In genomic region chr10:119246862-119247549, GRCh38 we compare ENCODE assay signal across 9 cellular contexts. TPM values are rescaled to one million over a fixed set of nuclear protein-coding genes. Genes with fewer than 3 reads are reported as not detected.
DNase-seq lines count a peak whose midpoint lies in the region; ATAC-seq and TF ChIP-seq lines count a peak whose summit lies in the region.
"Had no signal": no experiment of that assay in that cellular context is flagged by ENCODE, and none has a peak within 500 bp of the region (broad histone marks: within the 10 kb centered on the region; RNA-seq: fewer than 3 reads in every experiment).

No MANE protein-coding gene starts in this region.

- peak; percentile 72 for DNase-seq in NCI-H2171 treated with DMSO at 0.1 percent for 48 hours (lab: John Stamatoyannopoulos, UW)
- DNase-seq in lung microvascular endothelial cell (ENCODE audit: low read depth in 2 of 2) = peak; percentile 78 to 85
- peak; percentile 42 to 65 for DNase-seq in tibial nerve (ENCODE audit: low spot score in 2 of 2)
- no peak for DNase-seq in stimulated activated CD4-positive, alpha-beta T cell treated with anti-CD3 and anti-CD28 coated beads, Interleukin-1b, Interleukin-23, amount 100 ng/mL, for 48 hours
- DNase-seq in activated CD4-positive, CD25-positive, alpha-beta regulatory T cell (lab: John Stamatoyannopoulos, UW) = no peak
- DNase-seq: activated CD4-positive, alpha-beta T cell treated with anti-CD3 and anti-CD28 coated beads for 36 hours; NCI-H774 had no signal

- H3K4me1 ChIP-seq in duodenal mucosa (ENCODE audit: control insufficient read depth in 1 of 2, insufficient read depth in 2 of 2, low read length in 2 of 2) (peaks cover 14 to 17% of the 10 kb centered on the region in 2 donors), tibial nerve (peaks cover 0 to 66% (median 28%) of the 10 kb centered on the region in 4 donors)

- H3K4me3 ChIP-seq in duodenal mucosa (ENCODE audit: low read depth in 1 of 2, low read length in 2 of 2) (no peak overlapping the region), tibial nerve (no peak overlapping the region)

- TF ChIP-seq POLR2A in tibial nerve (IDR thresholded peaks at IDR 0.05) = no peak

- no peaks in the 10 kb centered on the region for H3K36me3 ChIP-seq in duodenal mucosa (ENCODE audit: control insufficient read depth in 1 of 2, insufficient read depth in 2 of 2, low read length in 2 of 2)
- no peaks in the 10 kb centered on the region for H3K36me3 ChIP-seq in tibial nerve

- 46 to 63% methylated on average over 16 of the region's 16 CpGs for WGBS in tibial nerve, 2 donors

- no peak overlapping the region for H3K9ac ChIP-seq in duodenal mucosa (ENCODE audit: low read depth in 1 of 2, low read length in 2 of 2)

- ATAC-seq in HG03521 (IDR thresholded peaks at IDR 0.05; ENCODE audit: unreplicated experiment) = no peak
- ATAC-seq: activated CD4-positive, alpha-beta T cell treated with anti-CD3 and anti-CD28 coated beads for 36 hours had no signal

- no peaks in the 10 kb centered on the region for H3K9me3 ChIP-seq in duodenal mucosa (ENCODE audit: control insufficient read depth in 1 of 2, low read length in 2 of 2)
- no peaks in the 10 kb centered on the region for H3K9me3 ChIP-seq in tibial nerve

- peak; percentile 19 to 75 for TF ChIP-seq EP300 in tibial nerve (IDR thresholded peaks at IDR 0.05)

- H3K27ac ChIP-seq in duodenal mucosa (ENCODE audit: low read depth, low read length) (peak overlapping the region; percentile 44), tibial nerve (peak overlapping the region; percentile 1 to 83 (median 64))

- TF ChIP-seq CTCF in tibial nerve (IDR thresholded peaks at IDR 0.05) = no peak

- H3K27me3 ChIP-seq in duodenal mucosa (ENCODE audit: control insufficient read depth in 1 of 2, insufficient read depth in 2 of 2, low read length in 2 of 2) = no peaks in the 10 kb centered on the region
- H3K27me3 ChIP-seq in tibial nerve = no peaks in the 10 kb centered on the region

RNA-seq across cellular contexts. Expression of gene GRK5, which starts 39.6 kb away (rescaled TPM):
- total RNA-seq in lung microvascular endothelial cell (27.2 and 33.7 TPM in 2 replicates), tibial nerve (10 to 100 TPM; 43.5 to 61.7 (median 48.9) TPM)

Comparison
In these comparisons a context has a peak if more than half of its experiments do, and no peak if none do; other contexts are left out.
1. DNase-seq: peak in NCI-H2171 treated with DMSO at 0.1 percent for 48 hours (single experiment), lung microvascular endothelial cell (2 of 2) and tibial nerve (2 of 2); none in stimulated activated CD4-positive, alpha-beta T cell treated with anti-CD3 and anti-CD28 coated beads, Interleukin-1b, Interleukin-23, amount 100 ng/mL, for 48 hours (single experiment) and activated CD4-positive, CD25-positive, alpha-beta regulatory T cell (0 of 4).